In genomic region chr12:95994476-95994875, GRCh38 we compare ENCODE assay signal across 25 cellular contexts. TPM values are rescaled to one million over a fixed set of nuclear protein-coding genes. Genes with fewer than 3 reads are reported as not detected.
"Had no signal": no experiment of that assay in that cellular context is flagged by ENCODE, and none has a peak within 500 bp of the region (broad histone marks: within the 10 kb centered on the region; RNA-seq: fewer than 3 reads in every experiment).

No MANE protein-coding gene starts in this region.

- H3K27me3 ChIP-seq: Peyer's patch had no signal

- H3K4me3 ChIP-seq: cardiac muscle cell, Peyer's patch had no signal

- H3K36me3 ChIP-seq: brain microvascular endothelial cell, cardiac muscle cell, Peyer's patch had no signal

- DNase-seq: activated CD4-positive, alpha-beta memory T cell treated with anti-CD3 and anti-CD28 coated beads for 36 hours; activated CD4-positive, alpha-beta T cell treated with anti-CD3 and anti-CD28 coated beads, Interleukin-2, amount 10 ng/mL, durations not matched to agents 7 days and 5 days; activated CD4-positive, CD25-positive, alpha-beta regulatory T cell; activated CD8-positive, alpha-beta memory T cell treated with anti-CD3 and anti-CD28 coated beads for 24 hours; activated effector memory CD4-positive, alpha-beta T cell treated with anti-CD3 and anti-CD28 coated beads, Interleukin-2, amount 50 U/mL, for 16 hours; activated naive CD4-positive, alpha-beta T cell treated with Interleukin-2 at 50 U/mL for 16 hours; activated naive CD8-positive, alpha-beta T cell treated with anti-CD3 and anti-CD28 coated beads, Interleukin-2, amount 50 U/mL, for 24 hours; activated T-cell treated with anti-CD3 and anti-CD28 coated beads, Interleukin-2, amount 50 U/mL, for 4 hours; amygdala; brain microvascular endothelial cell; Karpas-422; NCI-H146; NCI-H187 treated with DMSO at 0.1 percent for 48 hours; NCI-H2081 treated with DMSO at 0.1 percent for 48 hours; NCI-H446; NCI-H524; Peyer's patch; SHP77 treated with DMSO at 0.1 percent for 48 hours; T-cell; T-helper 2 cell; T1000 had no signal

- ATAC-seq: activated naive CD4-positive, alpha-beta T cell treated with anti-CD3 and anti-CD28 coated beads, Interleukin-2, amount 50 U/mL, for 72 hours; activated naive CD8-positive, alpha-beta T cell treated with anti-CD3 and anti-CD28 coated beads, Interleukin-2, amount 50 U/mL, for 24 hours; activated T-cell treated with anti-CD3 and anti-CD28 coated beads, Interleukin-2, amount 50 U/mL, for 4 hours; T-cell had no signal

- FAIRE-seq: astrocyte had no signal

- H3K9me3 ChIP-seq: Peyer's patch had no signal

- H3K27ac ChIP-seq: brain microvascular endothelial cell, cardiac muscle cell, Peyer's patch, VCaP had no signal

RNA-seq across cellular contexts. Expression of gene HAL, which starts 1.7 kb away (rescaled TPM):
- total RNA-seq: cardiac muscle cell had no signal
- polyA plus RNA-seq: cardiac muscle cell had no signal

RNA-seq across cellular contexts. Expression of gene CCDC38, which starts 52.1 kb away (rescaled TPM):
- total RNA-seq: activated CD4-positive, alpha-beta T cell treated with anti-CD3 and anti-CD28 coated beads, Interleukin-2, amount 10 ng/mL, durations not matched to agents 7 days and 5 days; cardiac muscle cell; Peyer's patch had no signal
- polyA plus RNA-seq: cardiac muscle cell had no signal
